19 cellular contexts compared by ENCODE assay signal in genomic region chr5:161002571-161003074, GRCh38.
"Had no signal": no experiment of that assay in that cellular context is flagged by ENCODE, and none has a peak within 500 bp of the region (broad histone marks: within the 10 kb centered on the region; RNA-seq: fewer than 3 reads in every experiment).

No MANE protein-coding gene starts in this region.

- DNase-seq: activated B cell treated with CpG ODN at 0.5 μM for 24 hours; activated effector memory CD4-positive, alpha-beta T cell treated with anti-CD3 and anti-CD28 coated beads, Interleukin-2, amount 50 U/mL, for 16 hours; activated naive CD4-positive, alpha-beta T cell treated with anti-CD3 and anti-CD28 coated beads for 36 hours; activated naive CD8-positive, alpha-beta T cell treated with anti-CD3 and anti-CD28 coated beads for 36 hours; adrenal gland; aorta; body of pancreas; cerebellar nuclear complex; colonic mucosa; effector CD8-positive, alpha-beta T cell; esophagus squamous epithelium; foreskin melanocyte; heart right ventricle; lower lobe of right lung; mesendoderm; nephron progenitor cell; pancreas; stimulated activated CD4-positive, alpha-beta T cell treated with anti-CD3 and anti-CD28 coated beads, Interleukin-2, amount 100 ng/mL, for 48 hours; stimulated activated naive CD4-positive, alpha-beta T cell treated with Interleukin-2 at 50 U/mL for 16 hours had no signal

- ATAC-seq: body of pancreas, heart right ventricle, lower lobe of right lung, pancreas had no signal
